Comparison of ENCODE assay signal across 8 cellular contexts in genomic region chr14:43244142-43244625, GRCh38.
"Had no signal": no experiment of that assay in that cellular context is flagged by ENCODE, and none has a peak within 500 bp of the region (broad histone marks: within the 10 kb centered on the region; RNA-seq: fewer than 3 reads in every experiment).

No MANE protein-coding gene starts in this region.

- ATAC-seq: GM12878 had no signal

- FAIRE-seq: G401.6, GM12878, GM12891, GM12892, GM18507, GM19239 had no signal

- DNase-seq: GDM1, GF-D8 had no signal

- H3K4me3 ChIP-seq: GM12878 had no signal
